ENCODE assay signal across 20 cellular contexts in the genomic region with DNA sequence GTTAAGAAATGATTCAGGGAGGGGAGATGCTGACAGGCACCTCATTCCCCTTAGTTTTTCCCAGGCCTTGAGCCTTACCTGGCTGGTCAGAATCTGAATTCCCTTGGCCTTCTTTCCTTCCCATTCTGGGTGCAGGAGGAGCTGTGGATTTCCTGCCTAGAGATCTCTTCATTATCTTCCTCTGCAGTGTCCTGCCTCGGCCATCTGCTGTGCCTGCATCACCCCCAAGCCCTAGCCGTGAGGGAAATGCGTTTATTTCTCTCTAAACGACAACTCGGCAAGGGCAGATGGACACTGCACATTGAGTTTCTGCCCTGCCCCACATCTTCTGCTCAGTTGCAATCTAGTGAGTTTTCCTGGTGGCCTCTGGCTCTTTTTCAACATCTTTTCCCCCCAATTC. TPM values are rescaled to one million over a fixed set of nuclear protein-coding genes. Genes with fewer than 3 reads are reported as not detected.
"Had no signal": no experiment of that assay in that cellular context is flagged by ENCODE, and none has a peak within 500 bp of the region (broad histone marks: within the 10 kb centered on the region; RNA-seq: fewer than 3 reads in every experiment).

No MANE protein-coding gene starts in this region.

- H3K9me3 Mint-ChIP-seq: effector memory CD8-positive, alpha-beta T cell; naive thymus-derived CD8-positive, alpha-beta T cell had no signal

- H3K4me3 ChIP-seq: esophagus squamous epithelium, heart right ventricle, ovary, right atrium auricular region, sigmoid colon, skin epidermis, stomach, thoracic aorta, transverse colon had no signal

- H3K27me3 Mint-ChIP-seq: effector memory CD8-positive, alpha-beta T cell; naive thymus-derived CD8-positive, alpha-beta T cell had no signal

- H3K36me3 ChIP-seq: esophagus squamous epithelium, ovary, sigmoid colon, transverse colon had no signal

- DNase-seq: effector memory CD8-positive, alpha-beta T cell; esophagus squamous epithelium; foreskin fibroblast; heart right ventricle; hypothalamus; kidney glomerular epithelial cell; mammary epithelial cell; naive thymus-derived CD8-positive, alpha-beta T cell; nucleus accumbens; ovary; sigmoid colon; stimulated activated CD4-positive, alpha-beta T cell treated with anti-CD3 and anti-CD28 coated beads, Interleukin-2, amount 100 ng/mL, for 24 hours; stimulated activated CD4-positive, alpha-beta T cell treated with anti-CD3 and anti-CD28 coated beads, Interleukin-4, amount 100 ng/mL, for 4 hours; stimulated activated naive CD4-positive, alpha-beta T cell; stomach; transverse colon had no signal

- ATAC-seq: effector memory CD8-positive, alpha-beta T cell; heart right ventricle; naive thymus-derived CD8-positive, alpha-beta T cell had no signal

- H3K4me3 Mint-ChIP-seq: effector memory CD8-positive, alpha-beta T cell; naive thymus-derived CD8-positive, alpha-beta T cell had no signal

- H3K27me3 ChIP-seq: esophagus squamous epithelium, heart right ventricle, ovary, right atrium auricular region, sigmoid colon, stomach, transverse colon had no signal

- H3K9me3 ChIP-seq: esophagus squamous epithelium, heart right ventricle, ovary, right atrium auricular region, sigmoid colon, stomach, thoracic aorta, transverse colon had no signal

- H3K27ac ChIP-seq: esophagus squamous epithelium, heart right ventricle, ovary, right atrium auricular region, sigmoid colon, skin epidermis, stomach, thoracic aorta, transverse colon had no signal

- H3K27ac Mint-ChIP-seq: effector memory CD8-positive, alpha-beta T cell had no signal

RNA-seq across cellular contexts. Expression of a gene that starts 28.5 kb away (rescaled TPM):
- total RNA-seq: epithelial cell of proximal tubule had no signal
